ENCODE assay signal across 1 cellular context in genomic region chr2:224171226-224171625, GRCh38.
TF ChIP-seq lines count a peak whose summit lies in the region.

No MANE protein-coding gene starts in this region.

TF ChIP-seq in IMR-90, 13 proteins besides CTCF, POLR2A, EP300 and RAD21 (continued from another document):
- TF ChIP-seq CEBPB (IDR thresholded peaks at IDR 0.05; ENCODE audit: low read depth, low read length) (no peak), BHLHE40 (IDR thresholded peaks at IDR 0.05; ENCODE audit: low read depth, low read length) (no peak)
